18 cellular contexts compared by ENCODE assay signal in genomic region chr4:185709802-185710486, GRCh38.
A peak's percentile ranks its signal among the peaks of the same experiment; 100 is the strongest.
DNase-seq lines count a peak whose midpoint lies in the region; ATAC-seq, FAIRE-seq and TF ChIP-seq lines count a peak whose summit lies in the region.
"Had no signal": no experiment of that assay in that cellular context is flagged by ENCODE, and none has a peak within 500 bp of the region (broad histone marks: within the 10 kb centered on the region; RNA-seq: fewer than 3 reads in every experiment).

No MANE protein-coding gene starts in this region.

- peaks cover 11% of the 10 kb centered on the region for H3K4me1 Mint-ChIP-seq in WTC11
- H3K4me1 Mint-ChIP-seq: activated CD4-positive, alpha-beta T cell treated with anti-CD3 and anti-CD28 coated beads for 36 hours had no signal

- H3K27me3 ChIP-seq in rectal smooth muscle tissue (ENCODE audit: control insufficient read depth, insufficient read depth, low read length): no peaks in the 10 kb centered on the region
- H3K27me3 ChIP-seq: BE2C had no signal

- POLR2A ChIA-PET in WTC11 (lab: Charles Lee): no interaction called here

- peaks cover 19% of the 10 kb centered on the region for H3K36me3 Mint-ChIP-seq in WTC11

- no peak overlapping the region for H3K9ac ChIP-seq in rectal smooth muscle tissue (ENCODE audit: low read length)

- H3K4me3 ChIP-seq in fibroblast of mammary gland (ENCODE audit: control insufficient read depth, low read depth, low read length): no peak overlapping the region
- H3K4me3 ChIP-seq in rectal smooth muscle tissue (ENCODE audit: low read length): no peak overlapping the region

- no peak overlapping the region for H3K4me3 Mint-ChIP-seq in WTC11
- H3K4me3 Mint-ChIP-seq: activated CD4-positive, alpha-beta T cell treated with anti-CD3 and anti-CD28 coated beads for 36 hours; nephron progenitor cell; stimulated activated naive CD8-positive, alpha-beta T cell treated with anti-CD3 and anti-CD28 coated beads, Interleukin-15, Interleukin-2, amounts not matched to agents 100 ng/mL and 50 ng/mL, for 24 hours had no signal

- peaks cover 25% of the 10 kb centered on the region for H3K9me3 Mint-ChIP-seq in WTC11

- FAIRE-seq in GM12892 (lab: Jason Lieb, UNC): no peak
- FAIRE-seq: colon had no signal

- no peaks in the 10 kb centered on the region for H3K36me3 ChIP-seq in rectal smooth muscle tissue (ENCODE audit: control insufficient read depth, insufficient read depth, low read length)
- H3K36me3 ChIP-seq: BE2C had no signal

- CTCF ChIA-PET in WTC11 (lab: Charles Lee): interaction anchor here (0.6 kb wide), 1 partner anchor 600 kb away, joined by 3 read pairs; no protein-coding TSS in a partner anchor

- DNase-seq in EH (ENCODE audit: low read depth) (peak; percentile 59), WTC11 (ENCODE audit: low spot score) (no peak), fibroblast of mammary gland (ENCODE audit: low read depth) (peak; percentile 92), GM20000 (ENCODE audit: low spot score) (no peak), DMS 273 treated with DMSO at 0.1 percent for 48 hours (lab: John Stamatoyannopoulos, UW) (no peak), GM12892 (ENCODE audit: insufficient read length) (no peak)
- DNase-seq: activated CD4-positive, alpha-beta T cell treated with anti-CD3 and anti-CD28 coated beads for 36 hours; activated naive CD4-positive, alpha-beta T cell treated with anti-CD3 and anti-CD28 coated beads, Interleukin-2, amount 50 U/mL, for 16 hours; BE2C; DMS79; NCI-H2029; NCI-H82; nephron progenitor cell had no signal

- peak overlapping the region; percentile 78 for H3K27ac ChIP-seq in rectal smooth muscle tissue (ENCODE audit: low read depth, low read length)

- ATAC-seq in WTC11 (no peak), HG03097 (IDR thresholded peaks at IDR 0.05; ENCODE audit: low FRiP score, unreplicated experiment) (no peak)
- ATAC-seq: activated CD4-positive, alpha-beta T cell treated with anti-CD3 and anti-CD28 coated beads for 36 hours; esophagus mucosa had no signal

- H3K27ac Mint-ChIP-seq in WTC11: no peak overlapping the region
- H3K27ac Mint-ChIP-seq: activated CD4-positive, alpha-beta T cell treated with anti-CD3 and anti-CD28 coated beads for 36 hours; nephron progenitor cell; stimulated activated naive CD8-positive, alpha-beta T cell treated with anti-CD3 and anti-CD28 coated beads, Interleukin-15, Interleukin-2, amounts not matched to agents 100 ng/mL and 50 ng/mL, for 24 hours had no signal

- no peak for TF ChIP-seq POLR2A in GM12892 (IDR thresholded peaks at IDR 0.05; ENCODE audit: low read depth, low read length)

- no peaks in the 10 kb centered on the region for H3K27me3 Mint-ChIP-seq in WTC11 (ENCODE audit: low read depth)

- peaks cover 17% of the 10 kb centered on the region for H3K4me1 ChIP-seq in rectal smooth muscle tissue (ENCODE audit: control insufficient read depth, insufficient read depth, low read length)

- TF ChIP-seq CTCF in WTC11 (IDR thresholded peaks at IDR 0.05) (no peak), fibroblast of mammary gland (conservative IDR thresholded peaks at IDR 0.05; ENCODE audit: control insufficient read depth, insufficient read depth, low read depth, low read length) (no peak), GM20000 (IDR thresholded peaks at IDR 0.05; ENCODE audit: extremely low read depth, missing control alignments) (no peak)

TF ChIP-seq in WTC11, 78 proteins besides CTCF, POLR2A, EP300 and RAD21:
- no peak for TF ChIP-seq CREM (CRISPR knock-in tag; IDR thresholded peaks at IDR 0.05)
- TF ChIP-seq GABPB1 (CRISPR knock-in tag; IDR thresholded peaks at IDR 0.05): peak; percentile 43

Comparison
In these comparisons a context has a peak if more than half of its experiments do, and no peak if none do; other contexts are left out.
1. DNase-seq: peak in EH (single experiment) and fibroblast of mammary gland (single experiment); none in WTC11 (single experiment), GM20000 (single experiment), DMS 273 treated with DMSO at 0.1 percent for 48 hours (single experiment) and GM12892 (single experiment).